In the genomic region with DNA sequence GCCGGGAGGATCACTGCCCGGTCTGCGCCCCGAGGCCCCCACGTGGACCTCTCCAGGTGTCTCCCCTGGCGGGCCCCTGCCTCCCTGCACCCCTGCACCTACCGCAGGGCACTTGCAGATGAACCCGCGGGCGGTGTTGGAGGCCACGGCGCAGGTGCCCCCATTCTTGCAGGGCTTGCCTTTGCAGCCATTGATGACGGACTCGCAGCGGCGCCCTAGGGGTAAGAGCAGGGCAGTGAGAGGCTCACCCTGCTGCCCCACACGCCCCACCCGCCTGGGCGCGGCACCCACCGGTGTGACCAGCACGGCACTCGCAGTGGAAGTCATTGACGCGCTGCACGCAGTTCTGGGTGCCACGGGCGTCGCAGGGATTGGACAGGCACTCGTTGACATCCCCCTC, we compare ENCODE assay signal across 32 cellular contexts.
"Had no signal": no experiment of that assay in that cellular context is flagged by ENCODE, and none has a peak within 500 bp of the region (broad histone marks: within the 10 kb centered on the region; RNA-seq: fewer than 3 reads in every experiment).

No MANE protein-coding gene starts in this region.

- ATAC-seq: Panc1, Right ventricle myocardium inferior had no signal

- DNase-seq: Kasumi-1, MG63, NCI-H1048, NCI-H1092 treated with DMSO at 0.1 percent for 48 hours, NCI-H1105 treated with DMSO at 0.1 percent for 48 hours, NCI-H1417, NCI-H1436, NCI-H146, NCI-H1694, NCI-H187, NCI-H1930, NCI-H2029 treated with DMSO at 0.1 percent for 48 hours, NCI-H2081 treated with DMSO at 0.1 percent for 48 hours, NCI-H2107, NCI-H2171, NCI-H226, NCI-H446 treated with DMSO at 0.1 percent for 48 hours, NCI-H510A, NCI-H524, NCI-H526, NCI-H69, NCI-H748 treated with DMSO at 0.1 percent for 48 hours, NCI-H82, PC-9, RPMI8226, SHP77 treated with DMSO at 0.1 percent for 48 hours, SK-N-SH, SW 1271, T-helper 1 cell had no signal

- H3K36me3 ChIP-seq: MG63 had no signal

- H3K27me3 ChIP-seq: MG63, SJSA1 had no signal

- H3K4me1 ChIP-seq: SJSA1 had no signal

- H3K27ac ChIP-seq: PC-9, SJSA1 had no signal

- H3K4me3 ChIP-seq: MG63, PC-9, SJSA1 had no signal

- H3K9me3 ChIP-seq: MG63, SJSA1, SK-N-SH had no signal
